8 cellular contexts compared by ENCODE assay signal in the genomic region with DNA sequence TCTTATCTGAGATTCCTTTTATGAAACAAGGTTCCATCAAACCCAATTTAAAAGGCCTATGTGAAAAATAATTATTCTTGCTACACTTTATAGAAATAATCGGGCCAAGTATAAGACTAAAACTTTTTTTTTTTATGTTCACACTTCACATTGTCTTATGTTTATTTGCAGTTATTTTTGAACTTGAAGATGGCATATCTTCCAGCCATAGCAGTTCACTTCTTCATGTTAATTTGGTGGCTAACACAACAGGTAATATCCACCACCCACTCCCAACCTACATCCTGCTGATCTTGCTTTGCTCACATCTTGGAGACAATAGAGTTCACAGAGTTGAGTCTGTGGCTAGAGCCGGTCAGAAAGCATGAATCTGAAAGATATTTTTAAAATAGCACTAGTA. TPM values are rescaled to one million over a fixed set of nuclear protein-coding genes. Genes with fewer than 3 reads are reported as not detected.
DNase-seq lines count a peak whose midpoint lies in the region; ATAC-seq, FAIRE-seq and TF ChIP-seq lines count a peak whose summit lies in the region.
"Not testable (repeated sequence)": the region's sequence is repeated elsewhere in the genome, so short reads cannot be mapped to it uniquely, and the experiment has no call there.
"Had no signal": no experiment of that assay in that cellular context is flagged by ENCODE, and none has a peak within 500 bp of the region (broad histone marks: within the 10 kb centered on the region; RNA-seq: fewer than 3 reads in every experiment).

No MANE protein-coding gene starts in this region.

- not testable (repeated sequence) for H3K4me3 Mint-ChIP-seq in central memory CD8-positive, alpha-beta T cell
- peak overlapping the region; percentile 5 for H3K4me3 Mint-ChIP-seq in endothelial cell (ENCODE audit: unreplicated experiment)
- H3K4me3 Mint-ChIP-seq in neural crest cell: peak overlapping the region; percentile 52

- H3K27me3 Mint-ChIP-seq in central memory CD8-positive, alpha-beta T cell; endothelial cell (ENCODE audit: unreplicated experiment); neural crest cell (ENCODE audit: low read depth): not testable (repeated sequence)

- not testable (repeated sequence) for H3K4me2 ChIP-seq in BLaER1; Karpas-422 (ENCODE audit: low read depth, low read length, poor library complexity, severe bottlenecking)

- not testable (repeated sequence) for H3K9me3 Mint-ChIP-seq in central memory CD8-positive, alpha-beta T cell; endothelial cell (ENCODE audit: unreplicated experiment)
- peaks cover 15% of the 10 kb centered on the region for H3K9me3 Mint-ChIP-seq in neural crest cell

- H3K4me1 ChIP-seq in BLaER1; Karpas-422 (ENCODE audit: low read length): not testable (repeated sequence)

- H2AFZ ChIP-seq in Karpas-422 (ENCODE audit: low read length): not testable (repeated sequence)

- H3K27ac ChIP-seq in BLaER1; Karpas-422 (ENCODE audit: low read length): not testable (repeated sequence)

- peaks cover 87% of the 10 kb centered on the region for H3K79me2 ChIP-seq in Karpas-422 (ENCODE audit: low read length)

- H4K20me1 ChIP-seq in BLaER1; Karpas-422 (ENCODE audit: insufficient read depth, low read depth, low read length): not testable (repeated sequence)

- peak; percentile 46 for ATAC-seq in central memory CD8-positive, alpha-beta T cell (replicated peaks; ENCODE audit: extremely low read depth, poor library complexity, severe bottlenecking)

- H3K27ac Mint-ChIP-seq in central memory CD8-positive, alpha-beta T cell (ENCODE audit: low read depth); endothelial cell (ENCODE audit: unreplicated experiment); neural crest cell (ENCODE audit: unreplicated experiment): not testable (repeated sequence)

- H3K4me1 Mint-ChIP-seq in central memory CD8-positive, alpha-beta T cell: peaks cover 50% of the 10 kb centered on the region
- not testable (repeated sequence) for H3K4me1 Mint-ChIP-seq in endothelial cell (ENCODE audit: unreplicated experiment)
- H3K4me1 Mint-ChIP-seq in neural crest cell: peaks cover 17% of the 10 kb centered on the region

- peak overlapping the region; percentile 23; the same call in 1 of the 2 replicates for H3K4me3 ChIP-seq in BLaER1
- not testable (repeated sequence) for H3K4me3 ChIP-seq in Karpas-422 (ENCODE audit: low read length)

- H3K27me3 ChIP-seq in BLaER1; Karpas-422 (ENCODE audit: low read length): not testable (repeated sequence)

- FAIRE-seq in GM18507 (lab: Jason Lieb, UNC): peak; percentile 15

- TF ChIP-seq CTCF in endothelial cell (IDR thresholded peaks at IDR 0.05; ENCODE audit: unreplicated experiment); neural crest cell (conservative IDR thresholded peaks at IDR 0.05): not testable (repeated sequence)

- H3K9me3 ChIP-seq in BLaER1: peaks cover 95% of the 10 kb centered on the region
- peaks cover 15% of the 10 kb centered on the region for H3K9me3 ChIP-seq in Karpas-422 (ENCODE audit: low read length)

- not testable (repeated sequence) for H3K9ac ChIP-seq in BLaER1; Karpas-422 (ENCODE audit: low read length)

- not testable (repeated sequence) for H3K9me2 ChIP-seq in Karpas-422 (replicated peaks; ENCODE audit: insufficient read depth, low read length)

- DNase-seq in GM18507 (ENCODE audit: extremely low spot score, insufficient read length, low read depth); central memory CD8-positive, alpha-beta T cell (ENCODE audit: low spot score in 2 of 2); endothelial cell (ENCODE audit: low spot score); neural crest cell (ENCODE audit: low read depth, low spot score): not testable (repeated sequence)
- DNase-seq in Karpas-422 (peak; percentile 29), myocyte (ENCODE audit: low read depth) (peak; percentile 3)

- H3K36me3 ChIP-seq in BLaER1 (peaks cover 93% of the 10 kb centered on the region), Karpas-422 (ENCODE audit: insufficient read depth, low read length) (peaks cover 90% of the 10 kb centered on the region)

- peaks cover 37% of the 10 kb centered on the region for H3K36me3 Mint-ChIP-seq in central memory CD8-positive, alpha-beta T cell (ENCODE audit: insufficient read depth)
- H3K36me3 Mint-ChIP-seq in endothelial cell (ENCODE audit: low read depth, unreplicated experiment) (peaks cover 53% of the 10 kb centered on the region), neural crest cell (ENCODE audit: low read depth) (peaks cover 78% of the 10 kb centered on the region)

RNA-seq across cellular contexts. Expression of a gene that starts 5.8 kb away (rescaled TPM):
- total RNA-seq in Karpas-422 (2014; rRNA removed; shearing (Covaris generic); ENCODE audit: low replicate concordance): 10.4 and 37.2 TPM in 2 replicates
- 18.2 TPM for total RNA-seq in endothelial cell (ENCODE audit: unreplicated experiment)
- total RNA-seq in myocyte: 4.0 and 5.9 TPM in 2 replicates
- 0.86 TPM for polyA plus RNA-seq in myocyte (2012)
- total RNA-seq in neural crest cell: 28.6 and 33.2 TPM in 2 replicates
- polyA plus RNA-seq: A549 had no signal
